Comparison of ENCODE assay signal across 8 cellular contexts in the genomic region with DNA sequence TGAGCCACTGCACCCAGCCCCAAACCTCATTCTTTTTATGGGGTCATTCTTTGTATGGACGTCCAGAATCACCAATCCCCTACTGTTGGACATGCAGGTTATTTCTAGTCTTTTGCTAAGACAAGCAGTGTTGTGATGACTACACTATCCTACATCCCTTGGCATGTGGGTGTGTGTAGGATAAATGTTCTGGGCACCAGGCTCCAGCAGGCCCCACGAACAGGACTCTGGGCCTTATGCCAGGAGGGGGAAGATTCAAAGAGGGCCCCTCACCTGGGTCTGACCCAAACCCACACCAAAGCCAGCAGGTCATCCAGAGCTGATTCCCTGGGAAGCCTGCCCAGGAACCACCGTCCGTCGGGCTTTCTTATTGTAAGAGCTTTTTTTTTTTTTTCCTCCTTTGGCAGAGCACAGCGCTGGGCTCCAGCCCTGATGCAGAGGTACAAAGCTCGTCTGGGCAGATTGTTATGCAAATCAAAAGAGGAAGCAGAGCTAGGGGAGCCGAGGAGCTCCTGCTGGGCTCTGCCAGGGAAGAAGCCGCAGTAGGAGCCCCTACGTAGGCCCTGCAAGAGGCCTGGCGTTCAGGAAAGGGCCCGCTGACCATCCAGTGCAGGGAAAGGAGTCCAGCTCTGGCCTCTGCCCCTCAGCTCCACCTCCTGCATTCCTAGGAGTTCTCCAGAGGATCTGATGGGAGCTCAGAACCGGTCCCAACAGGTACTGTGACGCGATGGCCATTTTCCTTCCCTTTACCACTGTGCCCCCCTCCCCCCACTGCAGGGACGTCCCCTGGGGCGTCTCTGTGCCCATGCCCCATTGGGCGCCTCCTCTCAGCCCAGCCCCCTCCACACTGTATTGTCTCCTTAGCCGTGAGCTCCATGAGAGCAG. TPM values are rescaled to one million over a fixed set of nuclear protein-coding genes. Genes with fewer than 3 reads are reported as not detected.
DNase-seq lines count a peak whose midpoint lies in the region; TF ChIP-seq lines count a peak whose summit lies in the region.

No MANE protein-coding gene starts in this region.

- no peak overlapping the region for H4K91ac ChIP-seq in mesenchymal stem cell (ENCODE audit: low read length)

- H3K36me3 ChIP-seq in HEK293 (ENCODE audit: control insufficient read depth in 2 of 2, insufficient read depth in 1 of 2, low read length in 2 of 2): no peaks in the 10 kb centered on the region
- no peaks in the 10 kb centered on the region for H3K36me3 ChIP-seq in mesenchymal stem cell (ENCODE audit: control insufficient read depth in 1 of 2, insufficient read depth in 2 of 2, low read depth in 1 of 2, low read length in 2 of 2)

- CTCF ChIA-PET in HEK293 (lab: Yijun Ruan, JAX): no interaction called here

- no peak overlapping the region for H2BK120ac ChIP-seq in mesenchymal stem cell (ENCODE audit: low read depth, low read length)

- peak overlapping the region in 1 of 2 experiments; percentile 28 for H3K18ac ChIP-seq in mesenchymal stem cell (ENCODE audit: low read depth in 1 of 2, low read length in 2 of 2)

- H2BK5ac ChIP-seq in mesenchymal stem cell (ENCODE audit: low read depth, low read length, poor library complexity, severe bottlenecking): no peak overlapping the region

- H3K27me3 ChIP-seq in mesenchymal stem cell (ENCODE audit: control insufficient read depth in 1 of 2, insufficient read depth in 1 of 2, low read length in 2 of 2): no peaks in the 10 kb centered on the region

- peaks cover 5% of the 10 kb centered on the region for H3K4me1 ChIP-seq in HEK293 (ENCODE audit: control insufficient read depth, insufficient read depth, low read length)
- peaks cover 15% of the 10 kb centered on the region for H3K4me1 ChIP-seq in mesenchymal stem cell (ENCODE audit: control insufficient read depth, insufficient read depth, low read depth, low read length)

- peak overlapping the region in 1 of 2 experiments; percentile 54 for H2BK12ac ChIP-seq in mesenchymal stem cell (ENCODE audit: low read length in 2 of 2)

- H2AFZ ChIP-seq in mesenchymal stem cell (ENCODE audit: low read depth, low read length): no peak overlapping the region

- DNase-seq in NCI-H2196 (lab: John Stamatoyannopoulos, UW; ENCODE audit: unreplicated experiment) (peak; percentile 14), NCI-H2196 treated with DMSO at 0.1 percent for 48 hours (lab: John Stamatoyannopoulos, UW; ENCODE audit: unreplicated experiment) (no peak), NCI-H1436 treated with DMSO at 0.1 percent for 48 hours (lab: John Stamatoyannopoulos, UW) (peak; percentile 26), astrocyte of the hippocampus (ENCODE audit: low read depth, low spot score) (peak; percentile 93), mesenchymal stem cell (no peak), dermis blood vessel endothelial cell (no peak)
- no peak for DNase-seq in activated effector memory CD4-positive, alpha-beta T cell treated with anti-CD3 and anti-CD28 coated beads, Interleukin-2, amount 50 U/mL, for 16 hours

- no peak overlapping the region for H3K9ac ChIP-seq in mesenchymal stem cell (ENCODE audit: low read length)

- no peak overlapping the region for H2AK5ac ChIP-seq in mesenchymal stem cell (ENCODE audit: low read length, severe bottlenecking)

- no peak for TF ChIP-seq CTCF in HEK293 (tag by site-specific recombination; IDR thresholded peaks at IDR 0.05)

- no peak overlapping the region for H3K27ac ChIP-seq in HEK293 (ENCODE audit: extremely low read depth, low read depth, low read length)
- H3K27ac ChIP-seq in mesenchymal stem cell (ENCODE audit: low read length, poor library complexity, severe bottlenecking): no peak overlapping the region

- H2BK15ac ChIP-seq in mesenchymal stem cell (ENCODE audit: low read depth, poor library complexity, severe bottlenecking): peak overlapping the region; percentile 71

- peak overlapping the region in 1 of 2 experiments; percentile 58 for H3K4ac ChIP-seq in mesenchymal stem cell (ENCODE audit: low read depth in 1 of 2, low read length in 2 of 2)

- no peak overlapping the region for H3K14ac ChIP-seq in mesenchymal stem cell (ENCODE audit: low read length in 2 of 2)

- POLR2A ChIA-PET in HEK293 (lab: Yijun Ruan, JAX): interaction anchor here (0.6 kb wide), 1 partner anchor 13 kb away, joined by 4 read pairs; no protein-coding TSS in a partner anchor

- no peak overlapping the region for H4K8ac ChIP-seq in mesenchymal stem cell (ENCODE audit: low read length)

- H3K23ac ChIP-seq in mesenchymal stem cell (ENCODE audit: low read length in 2 of 2): no peak overlapping the region

- 69% methylated on average over 18 of the region's 19 CpGs for WGBS in mesenchymal stem cell

- no peak overlapping the region for H3K4me3 ChIP-seq in HEK293 (ENCODE audit: low read depth, low read length)
- H3K4me3 ChIP-seq in mesenchymal stem cell (ENCODE audit: insufficient read depth in 1 of 2, low read depth in 1 of 2, low read length in 2 of 2): no peak overlapping the region

- H3K4me2 ChIP-seq in mesenchymal stem cell (ENCODE audit: low read length, poor library complexity, severe bottlenecking): no peak overlapping the region

- H3K9me3 ChIP-seq in HEK293 (ENCODE audit: control insufficient read depth, insufficient read depth, low read depth, low read length) (no peaks in the 10 kb centered on the region), mesenchymal stem cell (ENCODE audit: control insufficient read depth, low read length) (no peaks in the 10 kb centered on the region)

- H3K79me1 ChIP-seq in mesenchymal stem cell (replicated peaks; ENCODE audit: low read length, poor library complexity, severe bottlenecking): no peaks in the 10 kb centered on the region

TF ChIP-seq in HEK293, 187 proteins besides CTCF, POLR2A, EP300 and RAD21:
- peak; percentile 61 for TF ChIP-seq ZFHX2 (tag by site-specific recombination; conservative IDR thresholded peaks at IDR 0.05)
- TF ChIP-seq ZNF10 (tag by site-specific recombination; IDR thresholded peaks at IDR 0.05): no peak
- peak; percentile 19; the same call in 1 of the 2 replicates for TF ChIP-seq EGR2 (tag by site-specific recombination; IDR thresholded peaks at IDR 0.05; ENCODE audit: low read depth)
- TF ChIP-seq MZF1 (tag by site-specific recombination; IDR thresholded peaks at IDR 0.05; ENCODE audit: borderline replicate concordance): peak; percentile 97

RNA-seq across cellular contexts. Expression of gene FURIN, which starts 29.0 kb away (rescaled TPM):
- 58.9 TPM for polyA plus RNA-seq in mesenchymal stem cell (2013, experiment 1 of 2)
- 58.5 TPM for polyA plus RNA-seq in mesenchymal stem cell (2013, experiment 2 of 2)
- total RNA-seq in dermis blood vessel endothelial cell: 67.2 and 136 TPM in 2 replicates

RNA-seq across cellular contexts. Expression of gene FES, which starts 44.9 kb away (rescaled TPM):
- polyA plus RNA-seq in mesenchymal stem cell (2013, experiment 1 of 2): 5.5 TPM
- 5.3 TPM for polyA plus RNA-seq in mesenchymal stem cell (2013, experiment 2 of 2)
- total RNA-seq in dermis blood vessel endothelial cell: 110 and 134 TPM in 2 replicates

Comparison
In these comparisons a context has a peak if more than half of its experiments do, and no peak if none do; other contexts are left out.
1. DNase-seq: peak in NCI-H2196 (single experiment), NCI-H1436 treated with DMSO at 0.1 percent for 48 hours (single experiment) and astrocyte of the hippocampus (single experiment); none in NCI-H2196 treated with DMSO at 0.1 percent for 48 hours (single experiment), mesenchymal stem cell (single experiment), dermis blood vessel endothelial cell (single experiment) and activated effector memory CD4-positive, alpha-beta T cell treated with anti-CD3 and anti-CD28 coated beads, Interleukin-2, amount 50 U/mL, for 16 hours (single experiment).